Comparison of ENCODE assay signal across 1 cellular context in the genomic region with DNA sequence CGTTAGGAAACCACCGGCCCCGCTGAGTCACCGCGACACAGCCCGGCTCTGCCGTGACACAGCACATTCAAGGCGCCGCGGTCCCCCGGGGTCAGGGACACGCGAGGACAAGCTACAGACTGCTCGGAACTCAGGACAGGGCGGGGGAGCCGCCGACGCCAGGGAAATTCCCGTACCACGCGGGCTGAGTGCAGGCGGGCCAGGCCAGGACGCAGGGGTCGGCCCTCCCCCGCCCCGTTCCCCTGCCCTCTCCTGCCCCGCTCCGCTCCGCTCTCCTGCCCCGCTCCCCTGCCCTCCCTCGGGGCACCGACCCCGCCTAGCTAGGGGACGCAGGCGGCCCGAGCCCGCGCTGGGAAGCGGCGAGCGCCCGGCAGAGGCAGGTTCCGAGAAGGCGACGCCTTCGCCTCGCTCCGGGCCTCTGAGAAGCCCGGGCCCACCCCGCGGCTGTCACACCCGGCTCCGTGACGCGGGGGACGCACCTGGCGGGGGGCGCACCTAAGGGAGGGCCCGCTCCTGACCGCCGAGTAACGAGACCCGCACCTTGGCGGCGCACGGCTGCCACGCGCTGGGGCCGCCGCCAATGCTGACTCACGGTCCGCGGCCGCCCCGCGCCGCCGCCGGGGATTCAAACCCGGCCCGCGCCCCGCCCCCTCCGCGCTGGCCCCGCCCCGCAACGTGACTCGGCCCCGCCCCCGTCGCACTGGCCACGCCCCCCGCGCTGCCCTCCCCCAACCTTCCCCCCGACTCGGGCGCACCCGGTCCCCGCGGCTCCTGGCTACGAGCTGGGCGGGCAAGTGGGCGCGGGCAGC.
TF ChIP-seq lines count a peak whose summit lies in the region.

No MANE protein-coding gene starts in this region.

TF ChIP-seq in K562, 482 proteins besides CTCF, POLR2A, EP300 and RAD21 (continued from another document and continues in another):
- TF ChIP-seq, protein P1, sequence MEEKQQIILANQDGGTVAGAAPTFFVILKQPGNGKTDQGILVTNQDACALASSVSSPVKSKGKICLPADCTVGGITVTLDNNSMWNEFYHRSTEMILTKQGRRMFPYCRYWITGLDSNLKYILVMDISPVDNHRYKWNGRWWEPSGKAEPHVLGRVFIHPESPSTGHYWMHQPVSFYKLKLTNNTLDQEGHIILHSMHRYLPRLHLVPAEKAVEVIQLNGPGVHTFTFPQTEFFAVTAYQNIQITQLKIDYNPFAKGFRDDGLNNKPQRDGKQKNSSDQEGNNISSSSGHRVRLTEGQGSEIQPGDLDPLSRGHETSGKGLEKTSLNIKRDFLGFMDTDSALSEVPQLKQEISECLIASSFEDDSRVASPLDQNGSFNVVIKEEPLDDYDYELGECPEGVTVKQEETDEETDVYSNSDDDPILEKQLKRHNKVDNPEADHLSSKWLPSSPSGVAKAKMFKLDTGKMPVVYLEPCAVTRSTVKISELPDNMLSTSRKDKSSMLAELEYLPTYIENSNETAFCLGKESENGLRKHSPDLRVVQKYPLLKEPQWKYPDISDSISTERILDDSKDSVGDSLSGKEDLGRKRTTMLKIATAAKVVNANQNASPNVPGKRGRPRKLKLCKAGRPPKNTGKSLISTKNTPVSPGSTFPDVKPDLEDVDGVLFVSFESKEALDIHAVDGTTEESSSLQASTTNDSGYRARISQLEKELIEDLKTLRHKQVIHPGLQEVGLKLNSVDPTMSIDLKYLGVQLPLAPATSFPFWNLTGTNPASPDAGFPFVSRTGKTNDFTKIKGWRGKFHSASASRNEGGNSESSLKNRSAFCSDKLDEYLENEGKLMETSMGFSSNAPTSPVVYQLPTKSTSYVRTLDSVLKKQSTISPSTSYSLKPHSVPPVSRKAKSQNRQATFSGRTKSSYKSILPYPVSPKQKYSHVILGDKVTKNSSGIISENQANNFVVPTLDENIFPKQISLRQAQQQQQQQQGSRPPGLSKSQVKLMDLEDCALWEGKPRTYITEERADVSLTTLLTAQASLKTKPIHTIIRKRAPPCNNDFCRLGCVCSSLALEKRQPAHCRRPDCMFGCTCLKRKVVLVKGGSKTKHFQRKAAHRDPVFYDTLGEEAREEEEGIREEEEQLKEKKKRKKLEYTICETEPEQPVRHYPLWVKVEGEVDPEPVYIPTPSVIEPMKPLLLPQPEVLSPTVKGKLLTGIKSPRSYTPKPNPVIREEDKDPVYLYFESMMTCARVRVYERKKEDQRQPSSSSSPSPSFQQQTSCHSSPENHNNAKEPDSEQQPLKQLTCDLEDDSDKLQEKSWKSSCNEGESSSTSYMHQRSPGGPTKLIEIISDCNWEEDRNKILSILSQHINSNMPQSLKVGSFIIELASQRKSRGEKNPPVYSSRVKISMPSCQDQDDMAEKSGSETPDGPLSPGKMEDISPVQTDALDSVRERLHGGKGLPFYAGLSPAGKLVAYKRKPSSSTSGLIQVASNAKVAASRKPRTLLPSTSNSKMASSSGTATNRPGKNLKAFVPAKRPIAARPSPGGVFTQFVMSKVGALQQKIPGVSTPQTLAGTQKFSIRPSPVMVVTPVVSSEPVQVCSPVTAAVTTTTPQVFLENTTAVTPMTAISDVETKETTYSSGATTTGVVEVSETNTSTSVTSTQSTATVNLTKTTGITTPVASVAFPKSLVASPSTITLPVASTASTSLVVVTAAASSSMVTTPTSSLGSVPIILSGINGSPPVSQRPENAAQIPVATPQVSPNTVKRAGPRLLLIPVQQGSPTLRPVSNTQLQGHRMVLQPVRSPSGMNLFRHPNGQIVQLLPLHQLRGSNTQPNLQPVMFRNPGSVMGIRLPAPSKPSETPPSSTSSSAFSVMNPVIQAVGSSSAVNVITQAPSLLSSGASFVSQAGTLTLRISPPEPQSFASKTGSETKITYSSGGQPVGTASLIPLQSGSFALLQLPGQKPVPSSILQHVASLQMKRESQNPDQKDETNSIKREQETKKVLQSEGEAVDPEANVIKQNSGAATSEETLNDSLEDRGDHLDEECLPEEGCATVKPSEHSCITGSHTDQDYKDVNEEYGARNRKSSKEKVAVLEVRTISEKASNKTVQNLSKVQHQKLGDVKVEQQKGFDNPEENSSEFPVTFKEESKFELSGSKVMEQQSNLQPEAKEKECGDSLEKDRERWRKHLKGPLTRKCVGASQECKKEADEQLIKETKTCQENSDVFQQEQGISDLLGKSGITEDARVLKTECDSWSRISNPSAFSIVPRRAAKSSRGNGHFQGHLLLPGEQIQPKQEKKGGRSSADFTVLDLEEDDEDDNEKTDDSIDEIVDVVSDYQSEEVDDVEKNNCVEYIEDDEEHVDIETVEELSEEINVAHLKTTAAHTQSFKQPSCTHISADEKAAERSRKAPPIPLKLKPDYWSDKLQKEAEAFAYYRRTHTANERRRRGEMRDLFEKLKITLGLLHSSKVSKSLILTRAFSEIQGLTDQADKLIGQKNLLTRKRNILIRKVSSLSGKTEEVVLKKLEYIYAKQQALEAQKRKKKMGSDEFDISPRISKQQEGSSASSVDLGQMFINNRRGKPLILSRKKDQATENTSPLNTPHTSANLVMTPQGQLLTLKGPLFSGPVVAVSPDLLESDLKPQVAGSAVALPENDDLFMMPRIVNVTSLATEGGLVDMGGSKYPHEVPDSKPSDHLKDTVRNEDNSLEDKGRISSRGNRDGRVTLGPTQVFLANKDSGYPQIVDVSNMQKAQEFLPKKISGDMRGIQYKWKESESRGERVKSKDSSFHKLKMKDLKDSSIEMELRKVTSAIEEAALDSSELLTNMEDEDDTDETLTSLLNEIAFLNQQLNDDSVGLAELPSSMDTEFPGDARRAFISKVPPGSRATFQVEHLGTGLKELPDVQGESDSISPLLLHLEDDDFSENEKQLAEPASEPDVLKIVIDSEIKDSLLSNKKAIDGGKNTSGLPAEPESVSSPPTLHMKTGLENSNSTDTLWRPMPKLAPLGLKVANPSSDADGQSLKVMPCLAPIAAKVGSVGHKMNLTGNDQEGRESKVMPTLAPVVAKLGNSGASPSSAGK (IDR thresholded peaks at IDR 0.05): peak; percentile 86; the same call in 1 of the 2 replicates
- TF ChIP-seq E2F5 (CRISPR knock-in tag; IDR thresholded peaks at IDR 0.05): no peak
- no peak for TF ChIP-seq PCBP2 (IDR thresholded peaks at IDR 0.05; ENCODE audit: low read depth, low read length, poor library complexity, severe bottlenecking)
- no peak for TF ChIP-seq HSF4 (CRISPR knock-in tag; IDR thresholded peaks at IDR 0.05; ENCODE audit: borderline replicate concordance)
- TF ChIP-seq ESRRB (CRISPR knock-in tag; IDR thresholded peaks at IDR 0.05; ENCODE audit: borderline replicate concordance): no peak
- TF ChIP-seq, protein P2, sequence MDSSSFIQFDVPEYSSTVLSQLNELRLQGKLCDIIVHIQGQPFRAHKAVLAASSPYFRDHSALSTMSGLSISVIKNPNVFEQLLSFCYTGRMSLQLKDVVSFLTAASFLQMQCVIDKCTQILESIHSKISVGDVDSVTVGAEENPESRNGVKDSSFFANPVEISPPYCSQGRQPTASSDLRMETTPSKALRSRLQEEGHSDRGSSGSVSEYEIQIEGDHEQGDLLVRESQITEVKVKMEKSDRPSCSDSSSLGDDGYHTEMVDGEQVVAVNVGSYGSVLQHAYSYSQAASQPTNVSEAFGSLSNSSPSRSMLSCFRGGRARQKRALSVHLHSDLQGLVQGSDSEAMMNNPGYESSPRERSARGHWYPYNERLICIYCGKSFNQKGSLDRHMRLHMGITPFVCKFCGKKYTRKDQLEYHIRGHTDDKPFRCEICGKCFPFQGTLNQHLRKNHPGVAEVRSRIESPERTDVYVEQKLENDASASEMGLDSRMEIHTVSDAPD (CRISPR knock-in tag; IDR thresholded peaks at IDR 0.05): no peak
- peak; percentile 90 for TF ChIP-seq SMARCA4 (IDR thresholded peaks at IDR 0.05)
- TF ChIP-seq ERF (CRISPR knock-in tag; IDR thresholded peaks at IDR 0.05): 0 out of 2 replicates have a peak, but pooled peaks have one; percentile 66
- no peak for TF ChIP-seq ARHGAP35 (IDR thresholded peaks at IDR 0.05; ENCODE audit: partially characterized antibody)
- TF ChIP-seq RFX7 (CRISPR knock-in tag; IDR thresholded peaks at IDR 0.05): no peak
- TF ChIP-seq CCAR2 (IDR thresholded peaks at IDR 0.05; ENCODE audit: low read depth, low read length): no peak
- TF ChIP-seq POLR2AphosphoS2 (IDR thresholded peaks at IDR 0.05; ENCODE audit: low read length): no peak; the same call in 1 of the 2 replicates
- TF ChIP-seq ZNF121 (CRISPR knock-in tag; conservative IDR thresholded peaks at IDR 0.05): no peak
- peak; percentile 71 to 86 for TF ChIP-seq MNT (conservative IDR thresholded peaks at IDR 0.05)
- TF ChIP-seq, protein P3, sequence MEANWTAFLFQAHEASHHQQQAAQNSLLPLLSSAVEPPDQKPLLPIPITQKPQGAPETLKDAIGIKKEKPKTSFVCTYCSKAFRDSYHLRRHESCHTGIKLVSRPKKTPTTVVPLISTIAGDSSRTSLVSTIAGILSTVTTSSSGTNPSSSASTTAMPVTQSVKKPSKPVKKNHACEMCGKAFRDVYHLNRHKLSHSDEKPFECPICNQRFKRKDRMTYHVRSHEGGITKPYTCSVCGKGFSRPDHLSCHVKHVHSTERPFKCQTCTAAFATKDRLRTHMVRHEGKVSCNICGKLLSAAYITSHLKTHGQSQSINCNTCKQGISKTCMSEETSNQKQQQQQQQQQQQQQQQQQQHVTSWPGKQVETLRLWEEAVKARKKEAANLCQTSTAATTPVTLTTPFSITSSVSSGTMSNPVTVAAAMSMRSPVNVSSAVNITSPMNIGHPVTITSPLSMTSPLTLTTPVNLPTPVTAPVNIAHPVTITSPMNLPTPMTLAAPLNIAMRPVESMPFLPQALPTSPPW (CRISPR knock-in tag; IDR thresholded peaks at IDR 0.05): peak; percentile 79
- TF ChIP-seq RBBP5 (IDR thresholded peaks at IDR 0.05; ENCODE audit: borderline replicate concordance, insufficient read depth, low read length, poor library complexity, severe bottlenecking): peak; percentile 46
- TF ChIP-seq, protein P4, sequence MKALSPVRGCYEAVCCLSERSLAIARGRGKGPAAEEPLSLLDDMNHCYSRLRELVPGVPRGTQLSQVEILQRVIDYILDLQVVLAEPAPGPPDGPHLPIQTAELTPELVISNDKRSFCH (CRISPR knock-in tag; IDR thresholded peaks at IDR 0.05): no peak
- TF ChIP-seq, protein P4 (tag; IDR thresholded peaks at IDR 0.05): 0 out of 2 replicates have a peak, but pooled peaks have one; percentile 64
- TF ChIP-seq ZNF444 (CRISPR knock-in tag; IDR thresholded peaks at IDR 0.05): no peak
- TF ChIP-seq ZNF174 (CRISPR knock-in tag; IDR thresholded peaks at IDR 0.05): no peak
- TF ChIP-seq PRPF4 (IDR thresholded peaks at IDR 0.05; ENCODE audit: insufficient read depth, low read depth, low read length, poor library complexity, severe bottlenecking): peak; percentile 34
- TF ChIP-seq HMGN3 (IDR thresholded peaks at IDR 0.05; ENCODE audit: borderline replicate concordance, extremely low read depth, insufficient read length, low read depth, low read length): peak; percentile 97
- TF ChIP-seq HIVEP1 (CRISPR knock-in tag; IDR thresholded peaks at IDR 0.05): no peak
- peak; percentile 90 for TF ChIP-seq ZFX (CRISPR knock-in tag; IDR thresholded peaks at IDR 0.05)
- no peak for TF ChIP-seq ZNF655 (CRISPR knock-in tag; IDR thresholded peaks at IDR 0.05)
- TF ChIP-seq ZNF695 (CRISPR knock-in tag; IDR thresholded peaks at IDR 0.05): no peak
- no peak for TF ChIP-seq RBM34 (IDR thresholded peaks at IDR 0.05; ENCODE audit: borderline replicate concordance, insufficient read depth, low read length)
- TF ChIP-seq PURB (CRISPR knock-in tag; IDR thresholded peaks at IDR 0.05; ENCODE audit: low read depth): no peak
- TF ChIP-seq CREB5 (CRISPR knock-in tag; IDR thresholded peaks at IDR 0.05): no peak
- TF ChIP-seq TCF3 (CRISPR knock-in tag; IDR thresholded peaks at IDR 0.05): no peak
- TF ChIP-seq HOXB6 (CRISPR knock-in tag; IDR thresholded peaks at IDR 0.05; ENCODE audit: borderline replicate concordance): no peak
